32 cellular contexts compared by ENCODE assay signal in the genomic region with DNA sequence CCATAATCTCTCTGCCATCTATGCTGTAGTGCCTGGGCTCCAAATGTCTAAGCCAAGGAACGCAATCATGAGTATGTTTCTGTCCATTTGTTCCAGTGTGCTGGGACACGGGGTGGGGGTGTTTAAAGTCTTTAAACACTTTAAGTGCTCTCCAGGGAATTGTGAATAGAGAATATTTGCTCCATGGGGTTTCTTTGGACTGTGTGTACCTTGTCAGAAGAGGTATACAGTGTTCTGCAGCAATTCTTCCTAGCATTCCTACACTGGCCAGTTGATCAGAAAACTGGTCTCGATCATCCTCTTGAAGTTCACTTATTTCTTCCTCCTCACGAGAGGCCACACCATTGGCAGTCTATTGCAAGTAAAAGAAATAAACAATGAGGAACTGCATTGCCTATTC.
"Had no signal": no experiment of that assay in that cellular context is flagged by ENCODE, and none has a peak within 500 bp of the region (broad histone marks: within the 10 kb centered on the region; RNA-seq: fewer than 3 reads in every experiment).

No MANE protein-coding gene starts in this region.

- H3K36me3 ChIP-seq: breast epithelium had no signal

- ATAC-seq: activated CD8-positive, alpha-beta T cell treated with anti-CD3 and anti-CD28 coated beads for 36 hours; activated naive CD4-positive, alpha-beta T cell treated with anti-CD3 and anti-CD28 coated beads, Interleukin-2, amount 50 U/mL, for 72 hours; activated T-cell treated with anti-CD3 and anti-CD28 coated beads, Interleukin-2, amount 50 U/mL, for 4 hours; activated T-cell treated with anti-CD3 and anti-CD28 coated beads, Interleukin-2, amount 50 U/mL, for 72 hours; activated T-helper 17 cell treated with anti-CD3 and anti-CD28 coated beads, Interleukin-2, amount 50 U/mL, for 72 hours; body of pancreas; T-cell; T-helper 17 cell had no signal

- H3K9me3 ChIP-seq: adrenal gland, body of pancreas, breast epithelium had no signal

- H3K27ac ChIP-seq: adrenal gland, body of pancreas, brain microvascular endothelial cell, breast epithelium, VCaP had no signal

- DNase-seq: activated B cell treated with CpG ODN at 0.5 μM for 24 hours; activated CD4-positive, alpha-beta memory T cell treated with anti-CD3 and anti-CD28 coated beads for 36 hours; activated CD4-positive, alpha-beta T cell treated with anti-CD3 and anti-CD28 coated beads for 4 hours; activated CD4-positive, alpha-beta T cell treated with anti-CD3 and anti-CD28 coated beads, Interleukin-2, amount 10 ng/mL, durations not matched to agents 24 days and 14 days; activated CD4-positive, alpha-beta T cell treated with anti-CD3 and anti-CD28 coated beads, Interleukin-2, amount 50 U/mL, for 1 hour; activated CD4-positive, alpha-beta T cell treated with anti-CD3 and anti-CD28 coated beads, Interleukin-2, amount 50 U/mL, for 4 hours; activated CD4-positive, CD25-positive, alpha-beta regulatory T cell treated with anti-CD3 and anti-CD28 coated beads, Interleukin-2, amount 50 U/mL, for 72 hours; activated CD8-positive, alpha-beta memory T cell treated with anti-CD3 and anti-CD28 coated beads, Interleukin-2, amount 50 U/mL, for 4 hours; activated CD8-positive, alpha-beta T cell treated with anti-CD3 and anti-CD28 coated beads for 36 hours; activated effector memory CD4-positive, alpha-beta T cell treated with anti-CD3 and anti-CD28 coated beads, Interleukin-2, amount 50 U/mL, for 16 hours; activated gamma-delta T cell treated with Interleukin-2 at 50 U/mL for 16 hours; activated naive CD4-positive, alpha-beta T cell; activated naive CD4-positive, alpha-beta T cell treated with anti-CD3 and anti-CD28 coated beads for 36 hours; activated naive CD4-positive, alpha-beta T cell treated with anti-CD3 and anti-CD28 coated beads, Interleukin-2, amount 50 U/mL, for 16 hours; activated naive CD8-positive, alpha-beta T cell treated with anti-CD3 and anti-CD28 coated beads for 36 hours; activated T-cell treated with anti-CD3 and anti-CD28 coated beads for 4 hours; activated T-cell treated with anti-CD3 and anti-CD28 coated beads, Interleukin-2, amount 50 U/mL, for 1 hour; activated T-cell treated with anti-CD3 and anti-CD28 coated beads, Interleukin-2, amount 50 U/mL, for 4 hours; activated T-cell treated with anti-CD3 and anti-CD28 coated beads, Interleukin-2, amount 50 U/mL, for 72 hours; adrenal gland; amniotic stem cell; aorta; body of pancreas; brain microvascular endothelial cell; caudate nucleus; cerebellar nuclear complex; T-cell; T-helper 17 cell had no signal

- H3K4me3 ChIP-seq: adrenal gland, body of pancreas, breast epithelium had no signal

- H3K27me3 ChIP-seq: adrenal gland, body of pancreas, brain microvascular endothelial cell, breast epithelium had no signal

- H3K4me1 ChIP-seq: breast epithelium had no signal
